30 cellular contexts compared by ENCODE assay signal in genomic region chr5:54186108-54186507, GRCh38.
"Had no signal": no experiment of that assay in that cellular context is flagged by ENCODE, and none has a peak within 500 bp of the region (broad histone marks: within the 10 kb centered on the region; RNA-seq: fewer than 3 reads in every experiment).

No MANE protein-coding gene starts in this region.

- ATAC-seq: activated CD4-positive, CD25-positive, alpha-beta regulatory T cell treated with anti-CD3 and anti-CD28 coated beads, Interleukin-2, amount 50 U/mL, for 24 hours; body of pancreas; foreskin keratinocyte; heart right ventricle; left lobe of liver; pancreas; stimulated activated memory B cell treated with anti-CD40 and anti-IgM and Interleukin-4, amounts not matched to agents 10 μg/mL and 1 μg/mL and 100 μg/mL, for 72 hours; upper lobe of right lung had no signal

- H3K27ac ChIP-seq: adrenal gland, body of pancreas, coronary artery, esophagus muscularis mucosa, foreskin keratinocyte, heart right ventricle, pancreas, prostate gland, sigmoid colon, stomach, suprapubic skin, tibial artery, upper lobe of right lung, WERI-Rb-1 had no signal

- H3K9me3 ChIP-seq: adrenal gland, body of pancreas, esophagus muscularis mucosa, heart right ventricle, pancreas, prostate gland, sigmoid colon, stomach, suprapubic skin, tibial artery, upper lobe of right lung had no signal

- H3K36me3 ChIP-seq: adrenal gland, esophagus muscularis mucosa, heart right ventricle, pancreas, prostate gland, sigmoid colon, stomach, suprapubic skin, tibial artery, upper lobe of right lung, WERI-Rb-1 had no signal

- H3K27me3 ChIP-seq: adrenal gland, body of pancreas, esophagus muscularis mucosa, foreskin keratinocyte, heart right ventricle, pancreas, sigmoid colon, stomach, suprapubic skin, tibial artery, upper lobe of right lung had no signal

- DNase-seq: activated CD4-positive, alpha-beta T cell treated with anti-CD3 and anti-CD28 coated beads for 48 hours; activated CD4-positive, alpha-beta T cell treated with anti-CD3 and anti-CD28 coated beads, Interleukin-2, amount 50 U/mL, for 48 hours; activated CD8-positive, alpha-beta memory T cell treated with anti-CD3 and anti-CD28 coated beads for 24 hours; activated effector memory CD4-positive, alpha-beta T cell treated with Interleukin-2 at 50 U/mL for 16 hours; activated naive CD4-positive, alpha-beta T cell treated with Interleukin-2 at 50 U/mL for 16 hours; activated naive CD8-positive, alpha-beta T cell treated with anti-CD3 and anti-CD28 coated beads for 36 hours; adrenal gland; aorta; body of pancreas; foreskin keratinocyte; heart right ventricle; nucleus accumbens; pancreas; sigmoid colon; small intestine; stimulated activated CD4-positive, alpha-beta T cell treated with anti-CD3 and anti-CD28 coated beads, Interleukin-4, amount 100 ng/mL, for 4 hours; stimulated activated CD8-positive, alpha-beta memory T cell treated with anti-CD3 and anti-CD28 coated beads, Interleukin-4, amount 100 ng/mL, for 48 hours; stomach; T1000; tibial artery; upper lobe of right lung; WERI-Rb-1 had no signal

- H3K4me1 ChIP-seq: foreskin keratinocyte, prostate gland, suprapubic skin, upper lobe of right lung had no signal

- H3K4me3 ChIP-seq: adrenal gland, body of pancreas, coronary artery, esophagus muscularis mucosa, heart right ventricle, lung, pancreas, prostate gland, sigmoid colon, stomach, suprapubic skin, tibial artery, upper lobe of right lung had no signal
